ENCODE assay signal across 35 cellular contexts in genomic region chr7:81206217-81206616, GRCh38.
"Had no signal": no experiment of that assay in that cellular context is flagged by ENCODE, and none has a peak within 500 bp of the region (broad histone marks: within the 10 kb centered on the region; RNA-seq: fewer than 3 reads in every experiment).

No MANE protein-coding gene starts in this region.

- H3K4me1 ChIP-seq: adrenal gland, body of pancreas, breast epithelium had no signal

- H3K27me3 ChIP-seq: adrenal gland, body of pancreas, brain microvascular endothelial cell, breast epithelium had no signal

- H3K27me3 Mint-ChIP-seq: activated B cell treated with CpG ODN at 0.5 μM for 24 hours; activated CD4-positive, alpha-beta memory T cell treated with anti-CD3 and anti-CD28 coated beads for 36 hours; activated CD4-positive, alpha-beta T cell treated with anti-CD3 and anti-CD28 coated beads, Interleukin-2, amount 10 ng/mL, durations not matched to agents 24 days and 14 days; activated CD8-positive, alpha-beta T cell treated with anti-CD3 and anti-CD28 coated beads for 36 hours; activated T-helper 17 cell treated with anti-CD3 and anti-CD28 coated beads, Interleukin-2, amount 50 U/mL, for 72 hours had no signal

- H3K4me1 Mint-ChIP-seq: activated B cell treated with CpG ODN at 0.5 μM for 24 hours; activated CD4-positive, alpha-beta T cell treated with anti-CD3 and anti-CD28 coated beads, Interleukin-2, amount 10 ng/mL, durations not matched to agents 24 days and 14 days; activated naive CD8-positive, alpha-beta T cell treated with anti-CD3 and anti-CD28 coated beads for 36 hours; activated T-helper 17 cell treated with anti-CD3 and anti-CD28 coated beads, Interleukin-2, amount 50 U/mL, for 72 hours had no signal

- H3K36me3 Mint-ChIP-seq: activated CD4-positive, alpha-beta memory T cell treated with anti-CD3 and anti-CD28 coated beads for 36 hours; activated naive CD4-positive, alpha-beta T cell treated with anti-CD3 and anti-CD28 coated beads, Interleukin-2, amount 50 U/mL, for 72 hours; activated naive CD8-positive, alpha-beta T cell treated with anti-CD3 and anti-CD28 coated beads for 36 hours had no signal

- DNase-seq: activated B cell treated with CpG ODN at 0.5 μM for 24 hours; activated CD4-positive, alpha-beta memory T cell treated with anti-CD3 and anti-CD28 coated beads for 36 hours; activated CD4-positive, alpha-beta T cell treated with anti-CD3 and anti-CD28 coated beads for 4 hours; activated CD4-positive, alpha-beta T cell treated with anti-CD3 and anti-CD28 coated beads, Interleukin-2, amount 10 ng/mL, durations not matched to agents 24 days and 14 days; activated CD4-positive, alpha-beta T cell treated with anti-CD3 and anti-CD28 coated beads, Interleukin-2, amount 50 U/mL, for 1 hour; activated CD4-positive, alpha-beta T cell treated with anti-CD3 and anti-CD28 coated beads, Interleukin-2, amount 50 U/mL, for 4 hours; activated CD4-positive, CD25-positive, alpha-beta regulatory T cell treated with anti-CD3 and anti-CD28 coated beads, Interleukin-2, amount 50 U/mL, for 72 hours; activated CD8-positive, alpha-beta memory T cell treated with anti-CD3 and anti-CD28 coated beads, Interleukin-2, amount 50 U/mL, for 4 hours; activated CD8-positive, alpha-beta T cell treated with anti-CD3 and anti-CD28 coated beads for 36 hours; activated effector memory CD4-positive, alpha-beta T cell treated with anti-CD3 and anti-CD28 coated beads, Interleukin-2, amount 50 U/mL, for 16 hours; activated gamma-delta T cell treated with Interleukin-2 at 50 U/mL for 16 hours; activated naive CD4-positive, alpha-beta T cell; activated naive CD4-positive, alpha-beta T cell treated with anti-CD3 and anti-CD28 coated beads for 36 hours; activated naive CD4-positive, alpha-beta T cell treated with anti-CD3 and anti-CD28 coated beads, Interleukin-2, amount 50 U/mL, for 16 hours; activated naive CD8-positive, alpha-beta T cell treated with anti-CD3 and anti-CD28 coated beads for 36 hours; activated T-cell treated with anti-CD3 and anti-CD28 coated beads for 4 hours; activated T-cell treated with anti-CD3 and anti-CD28 coated beads, Interleukin-2, amount 50 U/mL, for 1 hour; activated T-cell treated with anti-CD3 and anti-CD28 coated beads, Interleukin-2, amount 50 U/mL, for 4 hours; activated T-cell treated with anti-CD3 and anti-CD28 coated beads, Interleukin-2, amount 50 U/mL, for 72 hours; adrenal gland; amniotic stem cell; aorta; body of pancreas; brain microvascular endothelial cell; central memory CD4-positive, alpha-beta T cell; T-helper 1 cell; T-helper 2 cell; T-helper 9 cell had no signal

- H3K4me3 ChIP-seq: adrenal gland, body of pancreas, breast epithelium had no signal

- H3K27ac ChIP-seq: adrenal gland, body of pancreas, brain microvascular endothelial cell, breast epithelium, VCaP had no signal

- H3K36me3 ChIP-seq: adrenal gland, brain microvascular endothelial cell, breast epithelium had no signal

- ATAC-seq: activated CD8-positive, alpha-beta T cell treated with anti-CD3 and anti-CD28 coated beads for 36 hours; activated naive CD4-positive, alpha-beta T cell treated with anti-CD3 and anti-CD28 coated beads, Interleukin-2, amount 50 U/mL, for 72 hours; activated T-cell treated with anti-CD3 and anti-CD28 coated beads, Interleukin-2, amount 50 U/mL, for 4 hours; activated T-cell treated with anti-CD3 and anti-CD28 coated beads, Interleukin-2, amount 50 U/mL, for 72 hours; activated T-helper 17 cell treated with anti-CD3 and anti-CD28 coated beads, Interleukin-2, amount 50 U/mL, for 72 hours; body of pancreas had no signal

- H3K9me3 ChIP-seq: adrenal gland, body of pancreas, breast epithelium had no signal

- H3K9me3 Mint-ChIP-seq: activated CD4-positive, alpha-beta T cell treated with anti-CD3 and anti-CD28 coated beads, Interleukin-2, amount 10 ng/mL, durations not matched to agents 24 days and 14 days; activated CD8-positive, alpha-beta T cell treated with anti-CD3 and anti-CD28 coated beads for 36 hours; activated naive CD8-positive, alpha-beta T cell treated with anti-CD3 and anti-CD28 coated beads for 36 hours; activated T-helper 1 cell treated with anti-CD3 and anti-CD28 coated beads, Interleukin-12 subunit alpha, Interleukin-12 subunit beta, Interleukin-2, Interleukin-4 antibody, amounts not matched to agents 30 ng/mL and 10 ng/mL and 1 ng/mL, durations not matched to agents 14 hours and 24 hours and 36 hours; T-helper 2 cell treated with Interferon-gamma antibody and Interleukin-4, amounts not matched to agents 5 μg/mL and 100 μg/mL, for 36 hours had no signal

- H3K27ac Mint-ChIP-seq: activated B cell treated with CpG ODN at 0.5 μM for 24 hours; activated CD4-positive, alpha-beta memory T cell treated with anti-CD3 and anti-CD28 coated beads for 36 hours; activated CD4-positive, alpha-beta T cell treated with anti-CD3 and anti-CD28 coated beads, Interleukin-2, amount 10 ng/mL, durations not matched to agents 24 days and 14 days; activated CD8-positive, alpha-beta T cell treated with anti-CD3 and anti-CD28 coated beads for 36 hours; activated naive CD4-positive, alpha-beta T cell treated with anti-CD3 and anti-CD28 coated beads for 36 hours; activated naive CD4-positive, alpha-beta T cell treated with anti-CD3 and anti-CD28 coated beads, Interleukin-2, amount 50 U/mL, for 72 hours; activated naive CD8-positive, alpha-beta T cell treated with anti-CD3 and anti-CD28 coated beads for 36 hours; activated T-cell treated with anti-CD3 and anti-CD28 coated beads, Interleukin-2, amount 50 U/mL, for 72 hours; activated T-helper 1 cell treated with anti-CD3 and anti-CD28 coated beads, Interleukin-12 subunit alpha, Interleukin-12 subunit beta, Interleukin-2, Interleukin-4 antibody, amounts not matched to agents 30 ng/mL and 10 ng/mL and 1 ng/mL, durations not matched to agents 14 hours and 24 hours and 36 hours; activated T-helper 17 cell treated with anti-CD3 and anti-CD28 coated beads, Interleukin-2, amount 50 U/mL, for 72 hours; T-helper 1 cell treated with Interleukin-12 subunit alpha and Interleukin-12 subunit beta and Interleukin-4 antibody, amounts not matched to agents 30 μg/mL and 1 μg/mL, for 36 hours; T-helper 2 cell treated with Interferon-gamma antibody and Interleukin-4, amounts not matched to agents 5 μg/mL and 100 μg/mL, for 36 hours had no signal

- H3K4me3 Mint-ChIP-seq: activated B cell treated with CpG ODN at 0.5 μM for 24 hours; activated CD4-positive, alpha-beta memory T cell treated with anti-CD3 and anti-CD28 coated beads for 36 hours; activated CD4-positive, alpha-beta T cell treated with anti-CD3 and anti-CD28 coated beads, Interleukin-2, amount 10 ng/mL, durations not matched to agents 24 days and 14 days; activated CD8-positive, alpha-beta T cell treated with anti-CD3 and anti-CD28 coated beads for 36 hours; activated naive CD4-positive, alpha-beta T cell treated with anti-CD3 and anti-CD28 coated beads for 36 hours; activated naive CD8-positive, alpha-beta T cell treated with anti-CD3 and anti-CD28 coated beads for 36 hours; activated T-cell treated with anti-CD3 and anti-CD28 coated beads, Interleukin-2, amount 50 U/mL, for 4 hours; activated T-cell treated with anti-CD3 and anti-CD28 coated beads, Interleukin-2, amount 50 U/mL, for 72 hours; activated T-helper 1 cell treated with anti-CD3 and anti-CD28 coated beads, Interleukin-12 subunit alpha, Interleukin-12 subunit beta, Interleukin-2, Interleukin-4 antibody, amounts not matched to agents 30 ng/mL and 10 ng/mL and 1 ng/mL, durations not matched to agents 14 hours and 24 hours and 36 hours; activated T-helper 17 cell treated with anti-CD3 and anti-CD28 coated beads, Interleukin-2, amount 50 U/mL, for 72 hours; T-helper 1 cell treated with Interleukin-12 subunit alpha and Interleukin-12 subunit beta and Interleukin-4 antibody, amounts not matched to agents 30 μg/mL and 1 μg/mL, for 36 hours; T-helper 2 cell treated with Interferon-gamma antibody and Interleukin-4, amounts not matched to agents 5 μg/mL and 100 μg/mL, for 36 hours had no signal
